Comparison of ENCODE assay signal across 10 cellular contexts in the genomic region with DNA sequence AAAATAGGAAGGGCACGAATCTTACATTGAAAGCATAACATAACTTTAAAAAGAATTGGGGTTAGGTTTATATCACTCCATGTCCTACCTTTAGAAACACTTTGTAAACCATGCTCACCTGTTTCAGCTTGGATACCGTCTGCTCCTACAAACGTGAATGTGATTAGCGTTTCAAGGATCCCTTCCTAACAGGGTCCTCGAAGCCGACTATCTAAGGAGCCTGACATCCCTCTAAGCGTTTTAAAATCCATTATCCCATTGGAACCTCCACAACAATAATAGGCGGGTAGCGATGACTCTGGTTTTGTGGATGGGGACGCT. TPM values are rescaled to one million over a fixed set of nuclear protein-coding genes. Genes with fewer than 3 reads are reported as not detected.
DNase-seq lines count a peak whose midpoint lies in the region; ATAC-seq, FAIRE-seq and TF ChIP-seq lines count a peak whose summit lies in the region.
"Had no signal": no experiment of that assay in that cellular context is flagged by ENCODE, and none has a peak within 500 bp of the region (broad histone marks: within the 10 kb centered on the region; RNA-seq: fewer than 3 reads in every experiment).

No MANE protein-coding gene starts in this region.

- H3K36me3 ChIP-seq in heart left ventricle (no peaks in the 10 kb centered on the region), endothelial cell of umbilical vein (ENCODE audit: control insufficient read depth in 2 of 2, extremely low read depth in 1 of 2, insufficient read depth in 2 of 2, low read length in 2 of 2) (no peaks in the 10 kb centered on the region), urinary bladder (ENCODE audit: insufficient read depth) (no peaks in the 10 kb centered on the region)
- H3K36me3 ChIP-seq: BLaER1 treated with 17β-estradiol and CSF1 and Interleukin-3, amounts not matched to agents 10 nM and 100 nM had no signal

- intact Hi-C loops in heart left ventricle (cut with DNase I) (no loop called here), left cardiac atrium (cut with DNase I) (no loop called here), endothelial cell of umbilical vein (cut with micrococcal nuclease) (loop anchor here (2.0 to 5.0 kb wide), 2 partner anchors 22 to 56 kb away; no protein-coding TSS in a partner anchor)

- H3K27ac Mint-ChIP-seq in nephron, result peak overlapping the region; percentile 67 to 89 (median 87)
- H3K27ac Mint-ChIP-seq: activated naive CD4-positive, alpha-beta T cell treated with anti-CD3 and anti-CD28 coated beads, Interleukin-2, amount 10 ng/mL, durations not matched to agents 7 days and 5 days had no signal

- FAIRE-seq in endothelial cell of umbilical vein (lab: Jason Lieb, UNC), result no peak

- ATAC-seq in heart left ventricle (peak in 1 of 4 donors; percentile 6), left cardiac atrium (no peak), GM18520 (IDR thresholded peaks at IDR 0.05; ENCODE audit: unreplicated experiment) (no peak)

- CTCF ChIA-PET in endothelial cell of umbilical vein (lab: Charles Lee), result interaction anchor here (1.3 kb wide), 1 partner anchor 761 kb away, joined by 4 read pairs; no protein-coding TSS in a partner anchor

- 18 to 22% (median 19%) methylated on average over 10 of the region's 10 CpGs for WGBS in heart left ventricle, 4 donors
- 20% methylated on average over 10 of the region's 10 CpGs for WGBS in urinary bladder

- dilution Hi-C loops in endothelial cell of umbilical vein (cut with MboI; ENCODE audit: extremely low pct_ligation_motif_present, low sequenced_read_pairs), result no loop called here

- H3K4me3 Mint-ChIP-seq in nephron, result peak overlapping the region; percentile 94 to 96 (median 95)
- H3K4me3 Mint-ChIP-seq: activated naive CD4-positive, alpha-beta T cell treated with anti-CD3 and anti-CD28 coated beads, Interleukin-2, amount 10 ng/mL, durations not matched to agents 7 days and 5 days had no signal

- no peak overlapping the region for H3K9ac ChIP-seq in endothelial cell of umbilical vein (replicated peaks; ENCODE audit: extremely low read depth, insufficient read depth, low read length)
- H3K9ac ChIP-seq: BLaER1 treated with 17β-estradiol and CSF1 and Interleukin-3, amounts not matched to agents 10 nM and 100 nM had no signal

- H3K9me3 ChIP-seq in heart left ventricle (peaks cover 0 to 5% (median 0%) of the 10 kb centered on the region in 12 donors), endothelial cell of umbilical vein (replicated peaks; ENCODE audit: control insufficient read depth, insufficient read depth, low read length) (no peaks in the 10 kb centered on the region)

- H3K4me1 Mint-ChIP-seq in nephron, result peaks cover 19% of the 10 kb centered on the region
- H3K4me1 Mint-ChIP-seq: activated naive CD4-positive, alpha-beta T cell treated with anti-CD3 and anti-CD28 coated beads, Interleukin-2, amount 10 ng/mL, durations not matched to agents 7 days and 5 days had no signal

- no peaks in the 10 kb centered on the region for H4K20me1 ChIP-seq in endothelial cell of umbilical vein (replicated peaks; ENCODE audit: control insufficient read depth, extremely low read depth, insufficient read depth, low read length)
- H4K20me1 ChIP-seq: BLaER1 treated with 17β-estradiol and CSF1 and Interleukin-3, amounts not matched to agents 10 nM and 100 nM had no signal

- no peak overlapping the region for H2AFZ ChIP-seq in endothelial cell of umbilical vein (ENCODE audit: low read depth, low read length)

- H3K4me3 ChIP-seq in heart left ventricle (peak overlapping the region; percentile 34 to 76 (median 61)), endothelial cell of umbilical vein (replicated peaks in 1 of 3; ENCODE audit: insufficient read depth in 1 of 3, low read depth in 1 of 3, low read length in 3 of 3) (no peak overlapping the region), urinary bladder (ENCODE audit: low read depth, low read length) (peak overlapping the region; percentile 64)
- H3K4me3 ChIP-seq: BLaER1 treated with 17β-estradiol and CSF1 and Interleukin-3, amounts not matched to agents 10 nM and 100 nM had no signal

- peaks cover 52% of the 10 kb centered on the region for H3K27me3 Mint-ChIP-seq in nephron (ENCODE audit: low read depth)

- TF ChIP-seq CTCF in heart left ventricle (IDR thresholded peaks at IDR 0.05) (no peak), endothelial cell of umbilical vein (IDR thresholded peaks at IDR 0.05; ENCODE audit: extremely low read depth in 1 of 2, insufficient read depth in 1 of 2, low read depth in 1 of 2, low read length in 2 of 2) (no peak), nephron (IDR thresholded peaks at IDR 0.05; ENCODE audit: unreplicated experiment in 3 of 3) (no peak)

- H3K4me1 ChIP-seq in heart left ventricle (peaks cover 0 to 18% (median 5%) of the 10 kb centered on the region in 12 donors), endothelial cell of umbilical vein (ENCODE audit: control insufficient read depth, extremely low read depth, insufficient read depth, low read length) (peaks cover 8% of the 10 kb centered on the region), urinary bladder (ENCODE audit: insufficient read depth) (no peaks in the 10 kb centered on the region)
- H3K4me1 ChIP-seq: BLaER1 treated with 17β-estradiol and CSF1 and Interleukin-3, amounts not matched to agents 10 nM and 100 nM had no signal

- H3K36me3 Mint-ChIP-seq in nephron (ENCODE audit: low read depth), result peaks cover 4% of the 10 kb centered on the region
- H3K36me3 Mint-ChIP-seq: activated naive CD4-positive, alpha-beta T cell treated with anti-CD3 and anti-CD28 coated beads, Interleukin-2, amount 10 ng/mL, durations not matched to agents 7 days and 5 days had no signal

- H3K4me2 ChIP-seq in endothelial cell of umbilical vein (ENCODE audit: insufficient read depth, low read length), result peak overlapping the region; percentile 91
- H3K4me2 ChIP-seq: BLaER1 treated with 17β-estradiol and CSF1 and Interleukin-3, amounts not matched to agents 10 nM and 100 nM had no signal

- POLR2A ChIA-PET in endothelial cell of umbilical vein (lab: Charles Lee), result no interaction called here

- no peak for DNase-seq in heart left ventricle
- no peak for DNase-seq in left cardiac atrium
- DNase-seq in endothelial cell of umbilical vein (ENCODE audit: low read depth, low spot score), result no peak
- DNase-seq in putamen (ENCODE audit: low spot score), result no peak
- no peak for DNase-seq in NCI-H526 treated with DMSO at 0.1 percent for 48 hours (lab: John Stamatoyannopoulos, UW)
- DNase-seq: activated naive CD4-positive, alpha-beta T cell treated with anti-CD3 and anti-CD28 coated beads, Interleukin-2, amount 10 ng/mL, durations not matched to agents 7 days and 5 days had no signal

- no peak for TF ChIP-seq POLR2A in heart left ventricle (IDR thresholded peaks at IDR 0.05)
- no peak for TF ChIP-seq POLR2A in endothelial cell of umbilical vein (IDR thresholded peaks at IDR 0.05; ENCODE audit: low read depth, low read length)

- H3K9me1 ChIP-seq in endothelial cell of umbilical vein (replicated peaks; ENCODE audit: control insufficient read depth, extremely low read depth, insufficient read depth, low read length), result no peaks in the 10 kb centered on the region

- no TSS peak for BruUV-seq in endothelial cell of umbilical vein (replicated peaks; lab: Mats Ljungman, UMichigan)

- peaks cover 9% of the 10 kb centered on the region for H3K9me3 Mint-ChIP-seq in nephron
- H3K9me3 Mint-ChIP-seq: activated naive CD4-positive, alpha-beta T cell treated with anti-CD3 and anti-CD28 coated beads, Interleukin-2, amount 10 ng/mL, durations not matched to agents 7 days and 5 days had no signal

- H3K27ac ChIP-seq in heart left ventricle, result peak overlapping the region; percentile 64 to 88 (median 76)
- no peak overlapping the region for H3K27ac ChIP-seq in endothelial cell of umbilical vein (ENCODE audit: insufficient read depth, low read depth, low read length)
- no peak overlapping the region for H3K27ac ChIP-seq in urinary bladder (ENCODE audit: low read depth)
- H3K27ac ChIP-seq: BLaER1 treated with 17β-estradiol and CSF1 and Interleukin-3, amounts not matched to agents 10 nM and 100 nM had no signal

- no peaks in the 10 kb centered on the region for H3K79me2 ChIP-seq in endothelial cell of umbilical vein (ENCODE audit: control insufficient read depth, insufficient read depth, low read length)

- H3K27me3 ChIP-seq in heart left ventricle (peaks cover 4 to 63% (median 22%) of the 10 kb centered on the region in 9 donors), endothelial cell of umbilical vein (ENCODE audit: control insufficient read depth in 2 of 2, insufficient read depth in 2 of 2, low read length in 2 of 2) (peaks cover 19 to 28% of the 10 kb centered on the region in 2 experiments)
- H3K27me3 ChIP-seq: BLaER1 treated with 17β-estradiol and CSF1 and Interleukin-3, amounts not matched to agents 10 nM and 100 nM had no signal

TF ChIP-seq in endothelial cell of umbilical vein, 7 proteins besides CTCF, POLR2A, EP300 and RAD21:
- TF ChIP-seq EZH2 (IDR thresholded peaks at IDR 0.05; ENCODE audit: borderline replicate concordance, low read depth, low read length, severe bottlenecking), result peak; percentile 11
- no peak for TF ChIP-seq FOS (IDR thresholded peaks at IDR 0.05; ENCODE audit: borderline replicate concordance, insufficient read depth, low read length)
- no peak for TF ChIP-seq JUN (IDR thresholded peaks at IDR 0.05; ENCODE audit: borderline replicate concordance, insufficient read depth, insufficient read length, low read depth)

RNA-seq across cellular contexts. Expression of gene SVEP1, which starts 1.0 kb away (rescaled TPM):
- total RNA-seq in heart left ventricle (10 to 100 TPM in 2 of 9 donors, 1 to 10 TPM in 7; 4.1 to 34.4 (median 7.9) TPM), left cardiac atrium (10 to 100 TPM; 18.6 to 20.8 TPM), endothelial cell of umbilical vein (0.12 and 0.29 TPM in 2 replicates), urinary bladder (80.5 TPM)
- polyA plus RNA-seq in heart left ventricle (under 1 TPM; 0.50 to 0.85 TPM), endothelial cell of umbilical vein (0.04 and 0.05 TPM in 2 replicates), urinary bladder (7.7 TPM)
- polyA plus RNA-seq in endothelial cell of umbilical vein (2011; cell fraction: cytosol; rRNA removed), result 0.01 and 0.03 TPM in 2 replicates
- polyA plus RNA-seq in endothelial cell of umbilical vein (2011; cell fraction: nucleus; rRNA removed), result 0.03 and 0.04 TPM in 2 replicates
- polyA plus RNA-seq in endothelial cell of umbilical vein (2012), result 0.04 and 0.05 TPM in 2 replicates
- 0.28 TPM in 1 of 2 replicates, not detected in the other for polyA minus RNA-seq in endothelial cell of umbilical vein
- not detected for polyA minus RNA-seq in endothelial cell of umbilical vein (2011; cell fraction: cytosol; rRNA and poly(A)+ RNA removed)
- 0.14 and 0.19 TPM in 2 replicates for polyA minus RNA-seq in endothelial cell of umbilical vein (2011; cell fraction: nucleus; rRNA and poly(A)+ RNA removed)

Comparison
In these comparisons a context has a peak if more than half of its experiments do, and no peak if none do; other contexts are left out.
1. H3K27ac ChIP-seq: peak in heart left ventricle (12 of 12); none in endothelial cell of umbilical vein (single experiment) and urinary bladder (single experiment).
2. H3K4me3 ChIP-seq: peak in heart left ventricle (12 of 12) and urinary bladder (single experiment); none in endothelial cell of umbilical vein (0 of 3).